ENCODE assay signal across 7 cellular contexts in genomic region chr1:148245443-148245842, GRCh38.
A peak's percentile ranks its signal among the peaks of the same experiment; 100 is the strongest.
DNase-seq lines count a peak whose midpoint lies in the region; ATAC-seq, FAIRE-seq and TF ChIP-seq lines count a peak whose summit lies in the region.
"Not testable (repeated sequence)": the region's sequence is repeated elsewhere in the genome, so short reads cannot be mapped to it uniquely, and the experiment has no call there.

No MANE protein-coding gene starts in this region.

- WGBS in right cardiac atrium: no CpG with 5 or more reads among the region's 6 CpGs
- no CpG with 5 or more reads among the region's 6 CpGs for WGBS in pancreas, 2 donors

- intact Hi-C loops in Right ventricle myocardium superior (cut with DNase I); left cardiac atrium (cut with DNase I); right cardiac atrium (cut with DNase I); pancreas (cut with DNase I); upper lobe of right lung (cut with DNase I): not testable (repeated sequence)

- H3K27ac Mint-ChIP-seq in GM23338, WTC11: not testable (repeated sequence)

- ATAC-seq in GM23338: peak; percentile 40
- ATAC-seq in WTC11: peak; percentile 27
- peak; percentile 27 for ATAC-seq in Right ventricle myocardium superior (ENCODE audit: poor library complexity)
- peak; percentile 57 to 78 for ATAC-seq in left cardiac atrium
- peak; percentile 58 to 69 for ATAC-seq in right cardiac atrium
- ATAC-seq in pancreas: peak in 3 of 4 donors; percentile 37 to 45 (median 44)
- ATAC-seq in upper lobe of right lung: peak; percentile 25

- not testable (repeated sequence) for H4K20me1 ChIP-seq in GM23338 (replicated peaks; ENCODE audit: insufficient read depth)

- H3K27ac ChIP-seq in GM23338 (ENCODE audit: low read depth); right cardiac atrium (ENCODE audit: low read length); pancreas; upper lobe of right lung: not testable (repeated sequence)

- TF ChIP-seq CTCF in GM23338 (conservative IDR thresholded peaks at IDR 0.05; ENCODE audit: low read depth in 2 of 2); WTC11 (IDR thresholded peaks at IDR 0.05); pancreas (IDR thresholded peaks at IDR 0.05); upper lobe of right lung (IDR thresholded peaks at IDR 0.05): not testable (repeated sequence)

- H3K9me2 ChIP-seq in GM23338 (ENCODE audit: insufficient read depth): not testable (repeated sequence)

- not testable (repeated sequence) for H3K4me3 ChIP-seq in GM23338; right cardiac atrium (ENCODE audit: low read length); pancreas; upper lobe of right lung

- H3K4me2 ChIP-seq in GM23338: not testable (repeated sequence)

- H3K79me2 ChIP-seq in GM23338 (replicated peaks; ENCODE audit: insufficient read depth): not testable (repeated sequence)

- not testable (repeated sequence) for H3K4me1 Mint-ChIP-seq in GM23338, WTC11

- POLR2A ChIA-PET in WTC11 (lab: Charles Lee): not testable (repeated sequence)

- not testable (repeated sequence) for FAIRE-seq in pancreas (lab: Jason Lieb, UNC)

- H3F3A ChIP-seq in GM23338 (replicated peaks; ENCODE audit: low read depth): not testable (repeated sequence)

- not testable (repeated sequence) for DNase-seq in GM23338 (ENCODE audit: low spot score); WTC11 (ENCODE audit: low spot score); Right ventricle myocardium superior; left cardiac atrium; right cardiac atrium; pancreas; upper lobe of right lung

- H3K36me3 ChIP-seq in GM23338 (ENCODE audit: insufficient read depth); pancreas; upper lobe of right lung: not testable (repeated sequence)

- not testable (repeated sequence) for H2AFZ ChIP-seq in GM23338

- not testable (repeated sequence) for H3K4me3 Mint-ChIP-seq in GM23338, WTC11

- H3K27me3 ChIP-seq in GM23338 (ENCODE audit: insufficient read depth); right cardiac atrium (ENCODE audit: control insufficient read depth, insufficient read depth); pancreas; upper lobe of right lung: not testable (repeated sequence)

- not testable (repeated sequence) for H3K9me3 ChIP-seq in right cardiac atrium (ENCODE audit: control insufficient read depth, low read length); pancreas; upper lobe of right lung

- H3K27me3 Mint-ChIP-seq in GM23338 (ENCODE audit: insufficient read depth, low read depth, poor library complexity); WTC11 (ENCODE audit: low read depth): not testable (repeated sequence)

- not testable (repeated sequence) for H3K4me1 ChIP-seq in GM23338 (ENCODE audit: insufficient read depth); right cardiac atrium (ENCODE audit: control insufficient read depth, insufficient read depth, low read length); pancreas; upper lobe of right lung

- H3K9me3 Mint-ChIP-seq in GM23338, WTC11: not testable (repeated sequence)

- CTCF ChIA-PET in WTC11 (lab: Charles Lee): not testable (repeated sequence)

- not testable (repeated sequence) for H3K36me3 Mint-ChIP-seq in GM23338 (ENCODE audit: low read depth); WTC11
